9 cellular contexts compared by ENCODE assay signal in the genomic region with DNA sequence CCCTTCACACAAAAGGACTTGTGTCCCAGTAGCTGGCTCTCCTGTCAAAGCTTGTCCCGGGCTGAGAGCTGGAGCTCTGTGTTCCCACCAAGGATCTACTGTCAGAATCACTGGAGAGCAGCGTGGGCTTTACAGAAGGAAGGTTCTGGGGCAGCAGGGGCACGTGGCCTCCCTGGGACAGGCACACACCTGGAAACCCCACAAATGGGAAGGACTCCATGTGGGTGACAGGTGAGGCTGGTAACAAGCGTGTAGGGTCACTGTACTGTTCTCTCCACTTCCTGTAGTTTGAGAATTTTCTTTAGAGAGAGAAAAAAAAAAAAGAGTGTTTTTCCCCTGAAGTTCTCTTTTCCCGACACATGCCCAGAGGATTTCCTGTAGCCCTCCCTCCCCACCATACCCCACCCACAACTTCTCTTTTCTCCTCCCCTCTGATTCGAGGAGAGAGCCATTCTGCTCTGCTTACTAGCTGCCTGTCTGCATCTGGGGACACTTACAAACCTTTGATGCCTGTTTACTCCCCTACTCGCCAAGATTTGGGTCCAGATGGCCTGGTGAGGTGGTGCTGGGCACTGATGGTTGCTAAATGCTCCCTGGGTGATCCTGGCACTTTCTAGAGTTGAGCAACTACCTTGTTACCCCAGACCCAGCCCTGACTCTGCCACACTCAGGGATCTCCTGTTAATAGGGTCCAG.
DNase-seq lines count a peak whose midpoint lies in the region; ATAC-seq and TF ChIP-seq lines count a peak whose summit lies in the region.
"Had no signal": no experiment of that assay in that cellular context is flagged by ENCODE, and none has a peak within 500 bp of the region (broad histone marks: within the 10 kb centered on the region; RNA-seq: fewer than 3 reads in every experiment).

No MANE protein-coding gene starts in this region.

- H3K9ac ChIP-seq in endodermal cell (ENCODE audit: extremely low read depth, low read length, poor library complexity, severe bottlenecking): no peak overlapping the region
- no peak overlapping the region for H3K9ac ChIP-seq in mucosa of rectum (ENCODE audit: low read depth in 1 of 2, low read length in 2 of 2)

- H3K27ac ChIP-seq in endodermal cell (ENCODE audit: low read depth, low read length): peak overlapping the region; percentile 85
- peak overlapping the region; percentile 49 to 64 for H3K27ac ChIP-seq in mucosa of rectum (ENCODE audit: low read depth in 2 of 2, low read length in 2 of 2)
- H3K27ac ChIP-seq in WERI-Rb-1: no peak overlapping the region

- H3K36me3 Mint-ChIP-seq in endodermal cell (ENCODE audit: low read depth): no peaks in the 10 kb centered on the region

- ATAC-seq in HG03354 (IDR thresholded peaks at IDR 0.05; ENCODE audit: poor library complexity, severe bottlenecking, unreplicated experiment) (no peak), HG02840 (IDR thresholded peaks at IDR 0.05; ENCODE audit: low FRiP score, unreplicated experiment) (no peak)

- H3K4me1 Mint-ChIP-seq in endodermal cell: peaks cover 18% of the 10 kb centered on the region

- no peaks in the 10 kb centered on the region for H3K4me1 ChIP-seq in endodermal cell (ENCODE audit: control insufficient read depth, insufficient read depth, low read length)
- H3K4me1 ChIP-seq in mucosa of rectum (ENCODE audit: control insufficient read depth in 2 of 2, insufficient read depth in 2 of 2, low read length in 2 of 2): peaks cover 9 to 10% of the 10 kb centered on the region in 2 donors

- peak overlapping the region; percentile 19 for H3K27ac Mint-ChIP-seq in endodermal cell

- peaks cover 6% of the 10 kb centered on the region for H3K27me3 Mint-ChIP-seq in endodermal cell (ENCODE audit: insufficient read depth)

- DNase-seq in AG08395 (ENCODE audit: low spot score): peak; percentile 53
- DNase-seq in NCI-H446 treated with DMSO at 0.1 percent for 48 hours (lab: John Stamatoyannopoulos, UW): peak; percentile 58
- DNase-seq in endodermal cell: peak; percentile 49
- DNase-seq in WERI-Rb-1: no peak
- no peak for DNase-seq in NCI-H526 treated with DMSO at 0.1 percent for 48 hours (lab: John Stamatoyannopoulos, UW)

- no peaks in the 10 kb centered on the region for H3K27me3 ChIP-seq in endodermal cell (ENCODE audit: control insufficient read depth, insufficient read depth, low read length, poor library complexity, severe bottlenecking)
- H3K27me3 ChIP-seq in mucosa of rectum (ENCODE audit: control insufficient read depth in 2 of 2, insufficient read depth in 2 of 2, low read length in 2 of 2): no peaks in the 10 kb centered on the region
- no peaks in the 10 kb centered on the region for H3K27me3 ChIP-seq in WERI-Rb-1 (ENCODE audit: insufficient read depth, low read depth, severe bottlenecking)

- H3K4me3 Mint-ChIP-seq in endodermal cell: no peak overlapping the region
- H3K4me3 Mint-ChIP-seq: nephron had no signal

- TF ChIP-seq CTCF in endodermal cell (conservative IDR thresholded peaks at IDR 0.05) (no peak), WERI-Rb-1 (IDR thresholded peaks at IDR 0.05; ENCODE audit: low read depth, low read length) (no peak)

- H3K36me3 ChIP-seq in endodermal cell (ENCODE audit: control insufficient read depth, insufficient read depth, low read length): no peaks in the 10 kb centered on the region
- no peaks in the 10 kb centered on the region for H3K36me3 ChIP-seq in mucosa of rectum (ENCODE audit: control insufficient read depth in 2 of 2, insufficient read depth in 2 of 2, low read length in 2 of 2)
- no peaks in the 10 kb centered on the region for H3K36me3 ChIP-seq in WERI-Rb-1

- H3K4me3 ChIP-seq in endodermal cell (ENCODE audit: low read length) (no peak overlapping the region), mucosa of rectum (ENCODE audit: low read length in 2 of 2) (no peak overlapping the region), WERI-Rb-1 (ENCODE audit: low read depth, low read length) (no peak overlapping the region)

- 60 to 67% methylated on average over 3 to 7 of the region's 7 CpGs for WGBS in endodermal cell (ENCODE audit: insufficient coverage in 1 of 2, insufficient read length in 1 of 2), 2 experiments

- H3K9me3 ChIP-seq in endodermal cell (ENCODE audit: control insufficient read depth, low read length) (no peaks in the 10 kb centered on the region), mucosa of rectum (ENCODE audit: control insufficient read depth in 2 of 2, low read length in 2 of 2) (no peaks in the 10 kb centered on the region), WERI-Rb-1 (ENCODE audit: severe bottlenecking) (no peaks in the 10 kb centered on the region)

- no peaks in the 10 kb centered on the region for H3K9me3 Mint-ChIP-seq in endodermal cell
- H3K9me3 Mint-ChIP-seq: nephron had no signal

Comparison
In these comparisons a context has a peak if more than half of its experiments do, and no peak if none do; other contexts are left out.
1. DNase-seq: peak in AG08395 (single experiment), NCI-H446 treated with DMSO at 0.1 percent for 48 hours (single experiment) and endodermal cell (single experiment); none in WERI-Rb-1 (single experiment) and NCI-H526 treated with DMSO at 0.1 percent for 48 hours (single experiment).